In the genomic region with DNA sequence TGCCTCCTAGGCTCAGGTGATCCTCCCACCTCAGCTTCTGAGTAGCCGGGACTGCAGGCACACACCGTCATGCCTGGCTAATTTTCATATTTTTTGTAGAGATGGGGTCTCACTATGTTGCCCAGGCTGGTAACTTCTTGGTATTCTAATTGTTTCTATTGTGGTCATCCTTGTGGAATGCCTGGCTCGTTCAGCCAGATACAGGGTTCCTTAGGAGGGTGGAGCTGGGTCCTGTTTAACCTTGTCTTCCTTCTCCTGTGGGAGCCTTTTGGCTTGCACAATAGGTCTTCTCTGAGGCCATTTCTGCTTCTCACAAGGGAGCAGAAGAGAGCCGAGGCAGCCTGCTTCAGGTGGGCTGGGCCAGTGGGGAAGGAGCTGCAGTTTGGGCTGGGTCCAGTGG, we compare ENCODE assay signal across 9 cellular contexts. TPM values are rescaled to one million over a fixed set of nuclear protein-coding genes. Genes with fewer than 3 reads are reported as not detected.
DNase-seq lines count a peak whose midpoint lies in the region; ATAC-seq and TF ChIP-seq lines count a peak whose summit lies in the region.
"Had no signal": no experiment of that assay in that cellular context is flagged by ENCODE, and none has a peak within 500 bp of the region (broad histone marks: within the 10 kb centered on the region; RNA-seq: fewer than 3 reads in every experiment).

No MANE protein-coding gene starts in this region.

- no peak for TF ChIP-seq POLR2A in gastrocnemius medialis (IDR thresholded peaks at IDR 0.05)

- no peak for ATAC-seq in activated naive CD8-positive, alpha-beta T cell treated with anti-CD3 and anti-CD28 coated beads, Interleukin-2, amount 50 U/mL, for 24 hours
- ATAC-seq in gastrocnemius medialis, result peak in 1 of 2 donors; percentile 35
- ATAC-seq in GM18517 (IDR thresholded peaks at IDR 0.05; ENCODE audit: unreplicated experiment), result no peak
- no peak for ATAC-seq in GM19467 (IDR thresholded peaks at IDR 0.05; ENCODE audit: unreplicated experiment)

- H3K36me3 Mint-ChIP-seq in activated naive CD8-positive, alpha-beta T cell treated with anti-CD3 and anti-CD28 coated beads, Interleukin-2, amount 50 U/mL, for 24 hours (ENCODE audit: low read depth), result peaks cover 8% of the 10 kb centered on the region

- TF ChIP-seq CTCF in left ventricle myocardium inferior (IDR thresholded peaks at IDR 0.05; ENCODE audit: borderline replicate concordance), result no peak
- TF ChIP-seq CTCF in gastrocnemius medialis (IDR thresholded peaks at IDR 0.05 in 4 of 5, conservative IDR thresholded peaks at IDR 0.05 in 1 of 5), result no peak

- in situ Hi-C loops in gastrocnemius medialis (cut with MboI; ENCODE audit: low sequenced_read_pairs in 4 of 4), result no loop called here

- H3K9me3 Mint-ChIP-seq in activated naive CD8-positive, alpha-beta T cell treated with anti-CD3 and anti-CD28 coated beads, Interleukin-2, amount 50 U/mL, for 24 hours, result no peaks in the 10 kb centered on the region

- H3K27ac ChIP-seq in left ventricle myocardium inferior (replicated peaks) (peak overlapping the region; percentile 85), gastrocnemius medialis (peak overlapping the region; percentile 16 to 59 (median 43))

- H3K27me3 ChIP-seq in left ventricle myocardium inferior (ENCODE audit: low read depth) (no peaks in the 10 kb centered on the region), gastrocnemius medialis (no peaks in the 10 kb centered on the region)

- H3K27ac Mint-ChIP-seq in activated naive CD8-positive, alpha-beta T cell treated with anti-CD3 and anti-CD28 coated beads, Interleukin-2, amount 50 U/mL, for 24 hours, result peak overlapping the region; percentile 3

- H3K4me3 Mint-ChIP-seq in activated naive CD8-positive, alpha-beta T cell treated with anti-CD3 and anti-CD28 coated beads, Interleukin-2, amount 50 U/mL, for 24 hours, result no peak overlapping the region

- peak; percentile 50 for DNase-seq in H4 (ENCODE audit: low spot score)
- DNase-seq in activated naive CD8-positive, alpha-beta T cell treated with anti-CD3 and anti-CD28 coated beads, Interleukin-2, amount 50 U/mL, for 24 hours, result no peak
- no peak for DNase-seq in left ventricle myocardium inferior
- DNase-seq in gastrocnemius medialis, result no peak
- no peak for DNase-seq in OCI-M1 (lab: John Stamatoyannopoulos, UW)
- no peak for DNase-seq in NCI-H524 (lab: John Stamatoyannopoulos, UW)

- H3K36me3 ChIP-seq in left ventricle myocardium inferior, result peaks cover 43% of the 10 kb centered on the region
- peaks cover 0 to 9% of the 10 kb centered on the region in 2 donors for H3K36me3 ChIP-seq in gastrocnemius medialis

- intact Hi-C loops in left ventricle myocardium inferior (cut with micrococcal nuclease) (no loop called here), gastrocnemius medialis (cut with DNase I; ENCODE audit: low total_unique reads) (no loop called here)

- H3K9me3 ChIP-seq in left ventricle myocardium inferior (replicated peaks) (no peaks in the 10 kb centered on the region), gastrocnemius medialis (no peaks in the 10 kb centered on the region)

- H3K4me1 Mint-ChIP-seq in activated naive CD8-positive, alpha-beta T cell treated with anti-CD3 and anti-CD28 coated beads, Interleukin-2, amount 50 U/mL, for 24 hours, result peaks cover 34% of the 10 kb centered on the region

- H3K27me3 Mint-ChIP-seq in activated naive CD8-positive, alpha-beta T cell treated with anti-CD3 and anti-CD28 coated beads, Interleukin-2, amount 50 U/mL, for 24 hours, result no peaks in the 10 kb centered on the region

- no peak overlapping the region for H3K4me3 ChIP-seq in left ventricle myocardium inferior
- H3K4me3 ChIP-seq in gastrocnemius medialis, result no peak overlapping the region
- H3K4me3 ChIP-seq: lung had no signal

- peaks cover 97% of the 10 kb centered on the region for H3K4me1 ChIP-seq in left ventricle myocardium inferior
- H3K4me1 ChIP-seq in gastrocnemius medialis, result peaks cover 20 to 31% of the 10 kb centered on the region in 2 donors

RNA-seq across cellular contexts. Expression of gene PLEKHO2, which starts 15.7 kb away (rescaled TPM):
- total RNA-seq in H4 (2014; rRNA removed; shearing (Covaris generic)), result 5.5 and 7.6 TPM in 2 replicates
- total RNA-seq in left ventricle myocardium inferior, result 8.0 TPM
- 1 to 10 TPM; 2.0 to 5.4 (median 3.3) TPM for total RNA-seq in gastrocnemius medialis

RNA-seq across cellular contexts. Expression of gene PIF1, which starts 32.0 kb away (rescaled TPM):
- total RNA-seq in H4 (2014; rRNA removed; shearing (Covaris generic)), result 5.4 and 15.5 TPM in 2 replicates
- 0.41 TPM for total RNA-seq in left ventricle myocardium inferior
- total RNA-seq in gastrocnemius medialis, result under 1 TPM in 2 of 4 donors, not detected in 2; 0.17 to 0.26 TPM

RNA-seq across cellular contexts. Expression of gene ANKDD1A, which starts 54.3 kb away (rescaled TPM):
- 0.25 and 1.1 TPM in 2 replicates for total RNA-seq in H4 (2014; rRNA removed; shearing (Covaris generic))
- 1.8 TPM for total RNA-seq in left ventricle myocardium inferior
- total RNA-seq in gastrocnemius medialis, result under 1 TPM in 3 of 4 donors, not detected in 1; 0.11 to 0.39 (median 0.36) TPM
